ENCODE assay signal across 8 cellular contexts in genomic region chr17:4739122-4740024, GRCh38. TPM values are rescaled to one million over a fixed set of nuclear protein-coding genes. Genes with fewer than 3 reads are reported as not detected.
DNase-seq lines count a peak whose midpoint lies in the region; ATAC-seq and TF ChIP-seq lines count a peak whose summit lies in the region.

Gene CXCL16, minus strand, starts transcription at chr17:4739928. Its CDS starts 589 bp downstream, at chr17:4739339.
A gene with protein sequence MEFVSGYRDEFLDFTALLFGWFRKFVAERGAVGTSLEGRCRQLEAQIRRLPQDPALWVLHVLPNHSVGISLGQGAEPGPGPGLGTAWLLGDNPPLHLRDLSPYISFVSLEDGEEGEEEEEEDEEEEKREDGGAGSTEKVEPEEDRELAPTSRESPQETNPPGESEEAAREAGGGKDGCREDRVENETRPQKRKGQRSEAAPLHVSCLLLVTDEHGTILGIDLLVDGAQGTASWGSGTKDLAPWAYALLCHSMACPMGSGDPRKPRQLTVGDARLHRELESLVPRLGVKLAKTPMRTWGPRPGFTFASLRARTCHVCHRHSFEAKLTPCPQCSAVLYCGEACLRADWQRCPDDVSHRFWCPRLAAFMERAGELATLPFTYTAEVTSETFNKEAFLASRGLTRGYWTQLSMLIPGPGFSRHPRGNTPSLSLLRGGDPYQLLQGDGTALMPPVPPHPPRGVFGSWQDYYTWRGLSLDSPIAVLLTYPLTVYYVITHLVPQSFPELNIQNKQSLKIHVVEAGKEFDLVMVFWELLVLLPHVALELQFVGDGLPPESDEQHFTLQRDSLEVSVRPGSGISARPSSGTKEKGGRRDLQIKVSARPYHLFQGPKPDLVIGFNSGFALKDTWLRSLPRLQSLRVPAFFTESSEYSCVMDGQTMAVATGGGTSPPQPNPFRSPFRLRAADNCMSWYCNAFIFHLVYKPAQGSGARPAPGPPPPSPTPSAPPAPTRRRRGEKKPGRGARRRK (plus strand): TSS chr17:4739833. CDS start chr17:4740549, 716 bp downstream.

- TF ChIP-seq CTCF in RWPE1 (conservative IDR thresholded peaks at IDR 0.05; ENCODE audit: low read depth) (no peak), adrenal gland (IDR thresholded peaks at IDR 0.05) (no peak), right atrium auricular region (IDR thresholded peaks at IDR 0.05) (no peak), psoas muscle (IDR thresholded peaks at IDR 0.05) (no peak)

- H3K9me3 ChIP-seq in adrenal gland (replicated peaks in 1 of 3) (no peaks in the 10 kb centered on the region), right atrium auricular region (no peaks in the 10 kb centered on the region), psoas muscle (no peaks in the 10 kb centered on the region)

- H3K4me3 ChIP-seq in adrenal gland (peak within 1 kb of the TSS in 3 of 4 donors; percentile 56 to 94 (median 91)), right atrium auricular region (peak within 1 kb of the TSS; percentile 66 to 79), psoas muscle (peak within 1 kb of the TSS; percentile 92)

- in situ Hi-C loops in ACHN (cut with HindIII; ENCODE audit: low pct_ligation_motif_present, low pct_unique_long_range_greater_than_20kb, low sequenced_read_pairs) = no loop called here

- H3K27me3 ChIP-seq in adrenal gland (peaks cover 6% of the 10 kb centered on the region), right atrium auricular region (no peaks in the 10 kb centered on the region), psoas muscle (ENCODE audit: insufficient read depth in 3 of 3, low read length in 2 of 3) (peaks cover 0 to 59% (median 13%) of the 10 kb centered on the region in 3 donors)

- TF ChIP-seq POLR2A in adrenal gland (IDR thresholded peaks at IDR 0.05) = peak in 1 of 2 donors; percentile 46

- ATAC-seq in GM21723 (IDR thresholded peaks at IDR 0.05; ENCODE audit: unreplicated experiment) (peak; percentile 61), psoas muscle (peak; percentile 53 to 76 (median 69)), HG02970 (IDR thresholded peaks at IDR 0.05; ENCODE audit: low FRiP score, unreplicated experiment) (no peak), GM18517 (IDR thresholded peaks at IDR 0.05; ENCODE audit: unreplicated experiment) (no peak)

- CTCF ChIA-PET in RWPE1 (lab: Yijun Ruan, JAX) = interaction anchor here (0.7 to 1.1 kb wide), 4 partner anchors 25 to 55 kb away, joined by 3 to 4 read pairs (median 3); partner anchors contain the start of gene ARRB2

- peaks cover 6 to 13% of the 10 kb centered on the region in 2 donors for H3K4me1 ChIP-seq in adrenal gland (replicated peaks in 1 of 2)
- peaks cover 0 to 15% of the 10 kb centered on the region in 2 donors for H3K4me1 ChIP-seq in right atrium auricular region
- peaks cover 7% of the 10 kb centered on the region for H3K4me1 ChIP-seq in psoas muscle

- H3K36me3 ChIP-seq in adrenal gland (replicated peaks in 1 of 2) (no peaks in the 10 kb centered on the region), right atrium auricular region (no peaks in the 10 kb centered on the region), psoas muscle (ENCODE audit: insufficient read depth in 1 of 2, low read depth in 1 of 2) (no peaks in the 10 kb centered on the region)

- intact Hi-C loops in adrenal gland (cut with DNase I) (loop anchor here in 1 of 2 donors (10.0 kb wide), 1 partner anchor 45 kb away; the partner anchor contains the start of genes GLTPD2 and VMO1), psoas muscle (cut with DNase I) (loop anchor here in 1 of 2 donors (5.0 kb wide), 1 partner anchor 148 kb away; no protein-coding TSS in a partner anchor)

- POLR2A ChIA-PET in RWPE1 (lab: Yijun Ruan, JAX; ENCODE audit: low non-redundant PET) = no interaction called here

- H3K27ac ChIP-seq in RWPE1 (no peak within 1 kb of the TSS), adrenal gland (peak within 1 kb of the TSS in 4 of 5 donors; percentile 55 to 85 (median 77)), right atrium auricular region (peak within 1 kb of the TSS; percentile 41 to 74), psoas muscle (no peak within 1 kb of the TSS)

- 0 to 4% (median 0%) methylated on average over 1 to 100 of the region's 100 CpGs for WGBS in adrenal gland, 4 donors
- 0 to 1% (median 0%) methylated on average over 67 to 100 of the region's 100 CpGs for WGBS in psoas muscle, 3 donors

- DNase-seq in ACHN (peak; percentile 44), RWPE1 (ENCODE audit: low spot score) (peak; percentile 72), adrenal gland (peak; percentile 57 to 77 (median 68)), right atrium auricular region (ENCODE audit: low spot score) (no peak), psoas muscle (peak; percentile 57 to 72)

RNA-seq across cellular contexts. Expression of gene CXCL16, which starts in this region (rescaled TPM):
- total RNA-seq in adrenal gland (10 to 100 TPM; 25.2 to 50.1 (median 39.1) TPM), right atrium auricular region (10 to 100 TPM in 1 of 2 donors, 1 to 10 TPM in 1; 5.2 to 12.4 TPM), psoas muscle (1 to 10 TPM; 1.7 to 5.4 (median 2.8) TPM)
- polyA plus RNA-seq in adrenal gland (10 to 100 TPM; 19.3 to 45.9 (median 28.8) TPM), psoas muscle (under 1 TPM; 0.45 to 0.72 (median 0.48) TPM)

RNA-seq across cellular contexts. Expression of the second gene that starts in this region (rescaled TPM):
- 1 to 10 TPM in 6 of 8 donors, under 1 TPM in 2; 0.18 to 3.2 (median 1.7) TPM for total RNA-seq in adrenal gland
- 1 to 10 TPM in 2 of 3 donors, under 1 TPM in 1; 0.93 to 8.4 (median 3.3) TPM for polyA plus RNA-seq in adrenal gland
- total RNA-seq in right atrium auricular region = under 1 TPM in 1 of 2 donors, not detected in 1; 0.31 TPM
- under 1 TPM in 3 of 4 donors, not detected in 1; 0.08 to 0.30 (median 0.15) TPM for total RNA-seq in psoas muscle
- polyA plus RNA-seq in psoas muscle = under 1 TPM in 2 of 3 donors, not detected in 1; 0.04 to 0.09 TPM

Comparison
In these comparisons a context has a peak if more than half of its experiments do, and no peak if none do; other contexts are left out.
1. RNA of gene CXCL16 (polyA plus RNA-seq): 19.3 to 45.9 TPM in adrenal gland; 0.45 to 0.72 TPM in psoas muscle; every median in the first group is over 10 times any median in the second.
2. ATAC-seq: peak in GM21723 (single experiment) and psoas muscle (4 of 4); none in HG02970 (single experiment) and GM18517 (single experiment).
3. H3K27ac ChIP-seq: peak in adrenal gland (4 of 5) and right atrium auricular region (2 of 2); none in RWPE1 (single experiment) and psoas muscle (single experiment).
4. Peak in every context shown above with its lines, with median percentiles within 50 percentile points of each other: H3K4me3 ChIP-seq.